In genomic region chr4:41212221-41213203, GRCh38 we compare ENCODE assay signal across 8 cellular contexts. TPM values are rescaled to one million over a fixed set of nuclear protein-coding genes. Genes with fewer than 3 reads are reported as not detected.
DNase-seq lines count a peak whose midpoint lies in the region; ATAC-seq and TF ChIP-seq lines count a peak whose summit lies in the region.

No MANE protein-coding gene starts in this region.

- H3K36me3 ChIP-seq in GM06990 (ENCODE audit: control insufficient read depth, insufficient read depth, low read length) = no peaks in the 10 kb centered on the region

- ATAC-seq in HG02642 (IDR thresholded peaks at IDR 0.05; ENCODE audit: poor library complexity, unreplicated experiment) = no peak

- TF ChIP-seq CTCF in GM06990 (IDR thresholded peaks at IDR 0.05; ENCODE audit: insufficient read depth, low read length, poor library complexity, severe bottlenecking) (peak; percentile 67), epithelial cell of proximal tubule (conservative IDR thresholded peaks at IDR 0.05; ENCODE audit: low read depth, low read length) (peak; percentile 91)

- H3K4me3 ChIP-seq in GM06990 (replicated peaks; ENCODE audit: low read depth, low read length) = peak overlapping the region; percentile 88
- H3K4me3 ChIP-seq in epithelial cell of proximal tubule (ENCODE audit: low read depth, low read length) = peak overlapping the region; percentile 65

- no peaks in the 10 kb centered on the region for H3K27me3 ChIP-seq in GM06990 (replicated peaks; ENCODE audit: control insufficient read depth, insufficient read depth, low read length)

- DNase-seq in GM06990 (ENCODE audit: extremely low read depth, insufficient read length) (no peak), HK-2 (ENCODE audit: unreplicated experiment) (peak; percentile 66), SK-N-DZ (ENCODE audit: low spot score) (peak; percentile 30), epithelial cell of proximal tubule (ENCODE audit: low read depth) (no peak), myocyte (ENCODE audit: low read depth) (peak; percentile 76), NCI-H2196 treated with DMSO at 0.1 percent for 48 hours (lab: John Stamatoyannopoulos, UW; ENCODE audit: unreplicated experiment) (no peak)
- DNase-seq in activated CD4-positive, CD25-positive, alpha-beta regulatory T cell (lab: John Stamatoyannopoulos, UW) = no peak

RNA-seq across cellular contexts. Expression of gene APBB2, which starts 1.8 kb away (rescaled TPM):
- 31.1 and 42.5 TPM in 2 replicates for polyA plus RNA-seq in SK-N-DZ (2014; cell fraction: cytosol; rRNA removed)
- polyA plus RNA-seq in SK-N-DZ (2014; cell fraction: nucleus; rRNA removed) = 28.4 and 33.8 TPM in 2 replicates
- 27.9 and 39.7 TPM in 2 replicates for total RNA-seq in epithelial cell of proximal tubule
- 50.8 and 51.5 TPM in 2 replicates for total RNA-seq in myocyte
- 83.0 TPM for polyA plus RNA-seq in myocyte (2012)

RNA-seq across cellular contexts. Expression of gene UCHL1, which starts 44.2 kb away (rescaled TPM):
- polyA plus RNA-seq in SK-N-DZ (2014; cell fraction: cytosol; rRNA removed) = 2,506 and 2,812 TPM in 2 replicates
- 4,720 and 4,854 TPM in 2 replicates for polyA plus RNA-seq in SK-N-DZ (2014; cell fraction: nucleus; rRNA removed)
- total RNA-seq in epithelial cell of proximal tubule = 1,473 and 2,223 TPM in 2 replicates
- 167 and 190 TPM in 2 replicates for total RNA-seq in myocyte
- 310 TPM for polyA plus RNA-seq in myocyte (2012)

Comparison
In these comparisons a context has a peak if more than half of its experiments do, and no peak if none do; other contexts are left out.
1. DNase-seq: peak in HK-2 (single experiment), SK-N-DZ (single experiment) and myocyte (single experiment); none in GM06990 (single experiment), epithelial cell of proximal tubule (single experiment), NCI-H2196 treated with DMSO at 0.1 percent for 48 hours (single experiment) and activated CD4-positive, CD25-positive, alpha-beta regulatory T cell (0 of 4).